ENCODE assay signal across 36 cellular contexts in the genomic region with DNA sequence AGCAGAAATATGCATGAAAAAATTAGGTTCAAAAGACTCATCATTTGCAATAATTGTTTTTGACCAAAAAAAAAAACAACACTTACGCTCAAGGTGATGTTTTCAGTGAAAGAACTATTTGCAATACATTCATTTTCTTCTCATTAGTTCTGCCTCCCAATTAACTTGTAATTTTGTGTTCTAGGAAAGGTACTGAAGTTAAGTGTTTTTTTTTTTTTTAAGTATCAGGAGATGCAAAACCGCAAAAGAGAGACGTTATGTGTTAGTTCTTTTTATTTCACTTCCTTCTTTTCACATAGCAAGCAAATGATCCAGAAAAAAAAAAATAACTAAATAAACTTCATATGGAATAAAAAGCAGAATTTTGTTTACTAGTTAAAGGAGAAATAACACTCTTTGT.
"Had no signal": no experiment of that assay in that cellular context is flagged by ENCODE, and none has a peak within 500 bp of the region (broad histone marks: within the 10 kb centered on the region; RNA-seq: fewer than 3 reads in every experiment).

No MANE protein-coding gene starts in this region.

- DNase-seq: activated CD4-positive, alpha-beta T cell treated with anti-CD3 and anti-CD28 coated beads for 1 hour; activated CD4-positive, alpha-beta T cell treated with anti-CD3 and anti-CD28 coated beads for 48 hours; activated CD4-positive, alpha-beta T cell treated with anti-CD3 and anti-CD28 coated beads, Interleukin-2, amount 50 U/mL, for 4 hours; activated CD4-positive, CD25-positive, alpha-beta regulatory T cell; activated CD8-positive, alpha-beta T cell treated with anti-CD3 and anti-CD28 coated beads for 36 hours; activated effector memory CD4-positive, alpha-beta T cell treated with anti-CD3 and anti-CD28 coated beads, Interleukin-2, amount 50 U/mL, for 16 hours; activated naive CD4-positive, alpha-beta T cell; activated naive CD4-positive, alpha-beta T cell treated with anti-CD3 and anti-CD28 coated beads, Interleukin-2, amount 50 U/mL, for 16 hours; activated naive CD8-positive, alpha-beta T cell treated with anti-CD3 and anti-CD28 coated beads for 36 hours; activated T-cell treated with anti-CD3 and anti-CD28 coated beads, Interleukin-2, amount 50 U/mL, for 1 hour; activated T-cell treated with anti-CD3 and anti-CD28 coated beads, Interleukin-2, amount 50 U/mL, for 72 hours; amniotic stem cell; aorta; brain microvascular endothelial cell; central memory CD4-positive, alpha-beta T cell; KG1; MM.1S; NCI-H1048; NCI-H1105 treated with DMSO at 0.1 percent for 48 hours; NCI-H1436; NCI-H1694; NCI-H1930; NCI-H2081 treated with DMSO at 0.1 percent for 48 hours; NCI-H226; NCI-H446 treated with DMSO at 0.1 percent for 48 hours; NCI-H524 treated with DMSO at 0.1 percent for 48 hours; SHP77 treated with DMSO at 0.1 percent for 48 hours; T-cell; T-helper 17 cell; T1000; WERI-Rb-1 had no signal

- H3K4me1 ChIP-seq: SJSA1 had no signal

- H3K27me3 ChIP-seq: brain microvascular endothelial cell, SJSA1 had no signal

- H3K9me3 ChIP-seq: SJSA1 had no signal

- H3K27ac ChIP-seq: brain microvascular endothelial cell, SJSA1, WERI-Rb-1 had no signal

- FAIRE-seq: colon had no signal

- H3K4me3 ChIP-seq: SJSA1 had no signal

- H3K36me3 ChIP-seq: brain microvascular endothelial cell, SJSA1, WERI-Rb-1 had no signal

- ATAC-seq: activated CD8-positive, alpha-beta T cell treated with anti-CD3 and anti-CD28 coated beads for 36 hours; activated T-cell treated with anti-CD3 and anti-CD28 coated beads, Interleukin-2, amount 50 U/mL, for 72 hours; activated T-helper 17 cell treated with anti-CD3 and anti-CD28 coated beads, Interleukin-2, amount 50 U/mL, for 72 hours; Panc1; SK-N-SH treated with all-trans-retinoic acid at 6 μM for 48 hours; T-cell; T-helper 17 cell had no signal
